Comparison of ENCODE assay signal across 1 cellular context in the genomic region with DNA sequence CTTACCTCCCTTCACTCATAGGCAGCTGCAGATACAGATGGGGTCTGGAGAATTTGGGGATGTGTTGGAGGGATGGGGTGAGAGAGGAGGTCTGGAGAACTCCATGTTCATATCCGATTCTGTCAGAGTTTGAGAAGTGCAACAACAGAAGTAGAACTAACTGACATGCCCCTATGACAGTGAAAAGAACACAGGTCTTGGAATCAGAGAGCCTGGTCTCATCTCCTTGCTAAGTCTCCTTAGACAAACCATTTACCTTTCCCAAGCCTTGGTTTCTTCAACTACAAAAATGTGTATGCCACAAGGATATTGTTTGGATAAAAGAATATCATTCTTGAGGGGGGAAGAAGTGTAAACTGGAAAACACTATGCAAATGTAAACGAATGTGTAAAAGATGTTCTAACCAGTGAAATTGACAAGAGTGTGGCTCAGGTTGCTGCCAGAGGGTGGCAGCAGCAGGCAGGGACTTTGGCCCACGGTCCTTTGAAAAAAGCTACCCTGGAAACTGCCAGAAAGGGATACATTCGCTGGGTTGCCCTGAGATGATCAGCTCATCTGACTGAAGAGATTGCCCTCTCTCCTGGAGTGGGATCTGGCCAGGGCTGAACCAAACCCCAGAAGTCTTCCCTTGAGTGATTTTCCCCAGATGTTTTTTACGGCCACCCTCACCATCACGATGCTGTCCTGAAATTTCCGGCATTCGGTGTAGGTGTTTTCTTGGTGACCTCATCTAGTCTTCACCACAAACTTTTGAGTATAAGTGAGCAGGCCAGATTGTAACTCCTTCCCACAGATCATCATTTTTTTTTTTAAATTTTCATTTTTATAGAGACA.
TF ChIP-seq lines count a peak whose summit lies in the region.

No MANE protein-coding gene starts in this region.

TF ChIP-seq in HepG2, 621 proteins besides CTCF, POLR2A, EP300 and RAD21 (continued from another document):
- no peak for TF ChIP-seq EHMT2 (IDR thresholded peaks at IDR 0.05; ENCODE audit: borderline replicate concordance, low read depth, low read length)
- TF ChIP-seq ZMAT3 (CRISPR knock-in tag; conservative IDR thresholded peaks at IDR 0.05), result no peak
- TF ChIP-seq ZNF317 (CRISPR knock-in tag; IDR thresholded peaks at IDR 0.05), result no peak
- TF ChIP-seq, protein P1, sequence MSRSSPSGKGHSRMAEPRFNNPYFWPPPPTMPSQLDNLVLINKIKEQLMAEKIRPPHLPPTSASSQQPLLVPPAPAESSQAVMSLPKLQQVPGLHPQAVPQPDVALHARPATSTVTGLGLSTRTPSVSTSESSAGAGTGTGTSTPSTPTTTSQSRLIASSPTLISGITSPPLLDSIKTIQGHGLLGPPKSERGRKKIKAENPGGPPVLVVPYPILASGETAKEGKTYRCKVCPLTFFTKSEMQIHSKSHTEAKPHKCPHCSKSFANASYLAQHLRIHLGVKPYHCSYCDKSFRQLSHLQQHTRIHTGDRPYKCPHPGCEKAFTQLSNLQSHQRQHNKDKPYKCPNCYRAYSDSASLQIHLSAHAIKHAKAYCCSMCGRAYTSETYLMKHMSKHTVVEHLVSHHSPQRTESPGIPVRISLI (CRISPR knock-in tag; IDR thresholded peaks at IDR 0.05; ENCODE audit: borderline replicate concordance), result peak; percentile 44; the same call in 1 of the 2 replicates
- TF ChIP-seq HNF4A (CRISPR knock-in tag; IDR thresholded peaks at IDR 0.05), result peak; percentile 30; the same call in 1 of the 2 replicates
- peak; percentile 88 for TF ChIP-seq SMC3 (IDR thresholded peaks at IDR 0.05; ENCODE audit: low read length)
- TF ChIP-seq CBFB (CRISPR knock-in tag; IDR thresholded peaks at IDR 0.05), result no peak
- TF ChIP-seq ZFP82 (CRISPR knock-in tag; IDR thresholded peaks at IDR 0.05; ENCODE audit: borderline replicate concordance), result no peak
- TF ChIP-seq ZNF720 (CRISPR knock-in tag; IDR thresholded peaks at IDR 0.05), result no peak
- TF ChIP-seq, protein P2, sequence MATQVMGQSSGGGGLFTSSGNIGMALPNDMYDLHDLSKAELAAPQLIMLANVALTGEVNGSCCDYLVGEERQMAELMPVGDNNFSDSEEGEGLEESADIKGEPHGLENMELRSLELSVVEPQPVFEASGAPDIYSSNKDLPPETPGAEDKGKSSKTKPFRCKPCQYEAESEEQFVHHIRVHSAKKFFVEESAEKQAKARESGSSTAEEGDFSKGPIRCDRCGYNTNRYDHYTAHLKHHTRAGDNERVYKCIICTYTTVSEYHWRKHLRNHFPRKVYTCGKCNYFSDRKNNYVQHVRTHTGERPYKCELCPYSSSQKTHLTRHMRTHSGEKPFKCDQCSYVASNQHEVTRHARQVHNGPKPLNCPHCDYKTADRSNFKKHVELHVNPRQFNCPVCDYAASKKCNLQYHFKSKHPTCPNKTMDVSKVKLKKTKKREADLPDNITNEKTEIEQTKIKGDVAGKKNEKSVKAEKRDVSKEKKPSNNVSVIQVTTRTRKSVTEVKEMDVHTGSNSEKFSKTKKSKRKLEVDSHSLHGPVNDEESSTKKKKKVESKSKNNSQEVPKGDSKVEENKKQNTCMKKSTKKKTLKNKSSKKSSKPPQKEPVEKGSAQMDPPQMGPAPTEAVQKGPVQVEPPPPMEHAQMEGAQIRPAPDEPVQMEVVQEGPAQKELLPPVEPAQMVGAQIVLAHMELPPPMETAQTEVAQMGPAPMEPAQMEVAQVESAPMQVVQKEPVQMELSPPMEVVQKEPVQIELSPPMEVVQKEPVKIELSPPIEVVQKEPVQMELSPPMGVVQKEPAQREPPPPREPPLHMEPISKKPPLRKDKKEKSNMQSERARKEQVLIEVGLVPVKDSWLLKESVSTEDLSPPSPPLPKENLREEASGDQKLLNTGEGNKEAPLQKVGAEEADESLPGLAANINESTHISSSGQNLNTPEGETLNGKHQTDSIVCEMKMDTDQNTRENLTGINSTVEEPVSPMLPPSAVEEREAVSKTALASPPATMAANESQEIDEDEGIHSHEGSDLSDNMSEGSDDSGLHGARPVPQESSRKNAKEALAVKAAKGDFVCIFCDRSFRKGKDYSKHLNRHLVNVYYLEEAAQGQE (IDR thresholded peaks at IDR 0.05; ENCODE audit: borderline replicate concordance in 1 of 2, low read depth in 1 of 2, low read length in 2 of 2), result no peak
- no peak for TF ChIP-seq HMGA1 (CRISPR knock-in tag; conservative IDR thresholded peaks at IDR 0.05)
- TF ChIP-seq, protein P3, sequence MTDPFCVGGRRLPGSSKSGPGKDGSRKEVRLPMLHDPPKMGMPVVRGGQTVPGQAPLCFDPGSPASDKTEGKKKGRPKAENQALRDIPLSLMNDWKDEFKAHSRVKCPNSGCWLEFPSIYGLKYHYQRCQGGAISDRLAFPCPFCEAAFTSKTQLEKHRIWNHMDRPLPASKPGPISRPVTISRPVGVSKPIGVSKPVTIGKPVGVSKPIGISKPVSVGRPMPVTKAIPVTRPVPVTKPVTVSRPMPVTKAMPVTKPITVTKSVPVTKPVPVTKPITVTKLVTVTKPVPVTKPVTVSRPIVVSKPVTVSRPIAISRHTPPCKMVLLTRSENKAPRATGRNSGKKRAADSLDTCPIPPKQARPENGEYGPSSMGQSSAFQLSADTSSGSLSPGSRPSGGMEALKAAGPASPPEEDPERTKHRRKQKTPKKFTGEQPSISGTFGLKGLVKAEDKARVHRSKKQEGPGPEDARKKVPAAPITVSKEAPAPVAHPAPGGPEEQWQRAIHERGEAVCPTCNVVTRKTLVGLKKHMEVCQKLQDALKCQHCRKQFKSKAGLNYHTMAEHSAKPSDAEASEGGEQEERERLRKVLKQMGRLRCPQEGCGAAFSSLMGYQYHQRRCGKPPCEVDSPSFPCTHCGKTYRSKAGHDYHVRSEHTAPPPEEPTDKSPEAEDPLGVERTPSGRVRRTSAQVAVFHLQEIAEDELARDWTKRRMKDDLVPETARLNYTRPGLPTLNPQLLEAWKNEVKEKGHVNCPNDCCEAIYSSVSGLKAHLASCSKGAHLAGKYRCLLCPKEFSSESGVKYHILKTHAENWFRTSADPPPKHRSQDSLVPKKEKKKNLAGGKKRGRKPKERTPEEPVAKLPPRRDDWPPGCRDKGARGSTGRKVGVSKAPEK (CRISPR knock-in tag; IDR thresholded peaks at IDR 0.05; ENCODE audit: borderline replicate concordance), result no peak
- TF ChIP-seq, protein P4, sequence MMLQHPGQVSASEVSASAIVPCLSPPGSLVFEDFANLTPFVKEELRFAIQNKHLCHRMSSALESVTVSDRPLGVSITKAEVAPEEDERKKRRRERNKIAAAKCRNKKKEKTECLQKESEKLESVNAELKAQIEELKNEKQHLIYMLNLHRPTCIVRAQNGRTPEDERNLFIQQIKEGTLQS (CRISPR knock-in tag; IDR thresholded peaks at IDR 0.05), result no peak
- TF ChIP-seq ZSCAN29 (CRISPR knock-in tag; conservative IDR thresholded peaks at IDR 0.05), result no peak
- TF ChIP-seq STAG1 (CRISPR knock-in tag; IDR thresholded peaks at IDR 0.05), result peak; percentile 83
- TF ChIP-seq ZNF180 (CRISPR knock-in tag; IDR thresholded peaks at IDR 0.05; ENCODE audit: borderline replicate concordance, low read depth), result no peak
- no peak for TF ChIP-seq TBL1XR1 (IDR thresholded peaks at IDR 0.05; ENCODE audit: borderline replicate concordance, low read length, partially characterized antibody)
- no peak for TF ChIP-seq ZNF207 (IDR thresholded peaks at IDR 0.05; ENCODE audit: borderline replicate concordance)
- no peak for TF ChIP-seq THAP11 (CRISPR knock-in tag; IDR thresholded peaks at IDR 0.05)
